In genomic region chr7:20199015-20199737, GRCh38 we compare ENCODE assay signal across 9 cellular contexts. TPM values are rescaled to one million over a fixed set of nuclear protein-coding genes. Genes with fewer than 3 reads are reported as not detected.
DNase-seq lines count a peak whose midpoint lies in the region; ATAC-seq and TF ChIP-seq lines count a peak whose summit lies in the region.
"Had no signal": no experiment of that assay in that cellular context is flagged by ENCODE, and none has a peak within 500 bp of the region (broad histone marks: within the 10 kb centered on the region; RNA-seq: fewer than 3 reads in every experiment).

No MANE protein-coding gene starts in this region.

- peaks cover 12% of the 10 kb centered on the region for H3K4me1 Mint-ChIP-seq in activated T-cell treated with anti-CD3 and anti-CD28 coated beads, Interleukin-2, amount 50 U/mL, for 72 hours (ENCODE audit: low read depth)

- no peaks in the 10 kb centered on the region for H3K27me3 Mint-ChIP-seq in activated T-cell treated with anti-CD3 and anti-CD28 coated beads, Interleukin-2, amount 50 U/mL, for 72 hours (ENCODE audit: low read depth)

- peak overlapping the region; percentile 29 to 39 for H3K4me3 Mint-ChIP-seq in activated T-cell treated with anti-CD3 and anti-CD28 coated beads, Interleukin-2, amount 50 U/mL, for 72 hours

- H3K4me1 ChIP-seq in cardiac muscle cell (ENCODE audit: low read depth), result peaks cover 2% of the 10 kb centered on the region

- H3K36me3 Mint-ChIP-seq in activated T-cell treated with anti-CD3 and anti-CD28 coated beads, Interleukin-2, amount 50 U/mL, for 72 hours (ENCODE audit: insufficient read depth in 2 of 2), result no peaks in the 10 kb centered on the region

- H3K4me3 ChIP-seq in cardiac muscle cell, result no peak overlapping the region

- H3K9me3 ChIP-seq in cardiac muscle cell (ENCODE audit: low read depth), result no peaks in the 10 kb centered on the region

- H3K9me3 Mint-ChIP-seq in activated T-cell treated with anti-CD3 and anti-CD28 coated beads, Interleukin-2, amount 50 U/mL, for 72 hours, result peaks cover 0 to 1% of the 10 kb centered on the region in 2 donors

- H3K27ac ChIP-seq in cardiac muscle cell, result no peak overlapping the region

- DNase-seq in activated T-cell treated with anti-CD3 and anti-CD28 coated beads, Interleukin-2, amount 50 U/mL, for 72 hours, result no peak
- DNase-seq in activated T-cell treated with anti-CD3 and anti-CD28 coated beads, Interleukin-2, amount 50 U/mL, for 1 hour, result no peak
- peak; percentile 97 for DNase-seq in M059J (ENCODE audit: low read depth)
- DNase-seq in SKM-1 treated with dmso at 0.1 percent for 144 hours (lab: John Stamatoyannopoulos, UW; ENCODE audit: unreplicated experiment), result peak; percentile 97
- DNase-seq in cardiac muscle cell (ENCODE audit: low read depth in 1 of 2, low spot score in 1 of 2), result peak; percentile 29 to 72
- DNase-seq in stromal cell of bone marrow (ENCODE audit: low read depth), result peak; percentile 59
- no peak for DNase-seq in central memory CD4-positive, alpha-beta T cell
- DNase-seq: DND-41 had no signal

- no peak overlapping the region for H3K27ac Mint-ChIP-seq in activated T-cell treated with anti-CD3 and anti-CD28 coated beads, Interleukin-2, amount 50 U/mL, for 72 hours

- peak; percentile 50 to 55 for ATAC-seq in activated T-cell treated with anti-CD3 and anti-CD28 coated beads, Interleukin-2, amount 50 U/mL, for 72 hours (replicated peaks in 1 of 2)
- peak; percentile 84 for ATAC-seq in HG02588 (IDR thresholded peaks at IDR 0.05; ENCODE audit: unreplicated experiment)

- no peaks in the 10 kb centered on the region for H3K36me3 ChIP-seq in cardiac muscle cell

- TF ChIP-seq CTCF in cardiac muscle cell (IDR thresholded peaks at IDR 0.05; ENCODE audit: low read depth, low read length), result no peak

- H3K27me3 ChIP-seq in cardiac muscle cell, result no peaks in the 10 kb centered on the region

RNA-seq across cellular contexts. Expression of gene MACC1, which starts 18.0 kb away (rescaled TPM):
- total RNA-seq in activated T-cell treated with anti-CD3 and anti-CD28 coated beads, Interleukin-2, amount 50 U/mL, for 72 hours, result under 1 TPM; 0.12 to 0.22 TPM
- total RNA-seq in M059J (2014; rRNA removed; shearing (Covaris generic)), result 0.07 and 0.15 TPM in 2 replicates
- 0.04 and 0.06 TPM in 2 replicates for total RNA-seq in cardiac muscle cell
- polyA plus RNA-seq in cardiac muscle cell, result 0.01 TPM in 1 of 2 replicates, not detected in the other

Comparison
In these comparisons a context has a peak if more than half of its experiments do, and no peak if none do; other contexts are left out.
1. DNase-seq: peak in M059J (single experiment), SKM-1 treated with dmso at 0.1 percent for 144 hours (single experiment), cardiac muscle cell (2 of 2) and stromal cell of bone marrow (single experiment); none in activated T-cell treated with anti-CD3 and anti-CD28 coated beads, Interleukin-2, amount 50 U/mL, for 72 hours (0 of 2), activated T-cell treated with anti-CD3 and anti-CD28 coated beads, Interleukin-2, amount 50 U/mL, for 1 hour (single experiment) and central memory CD4-positive, alpha-beta T cell (single experiment).